Comparison of ENCODE assay signal across 8 cellular contexts in genomic region chr2:178193496-178193822, GRCh38. TPM values are rescaled to one million over a fixed set of nuclear protein-coding genes. Genes with fewer than 3 reads are reported as not detected.
DNase-seq lines count a peak whose midpoint lies in the region; ATAC-seq and TF ChIP-seq lines count a peak whose summit lies in the region.

No MANE protein-coding gene starts in this region.

- peaks cover 72% of the 10 kb centered on the region for H3K27me3 Mint-ChIP-seq in activated naive CD4-positive, alpha-beta T cell treated with anti-CD3 and anti-CD28 coated beads, Interleukin-2, amount 10 ng/mL, durations not matched to agents 7 days and 5 days

- 14% methylated on average over 10 of the region's 10 CpGs for WGBS in lower leg skin, 2 donors

- CTCF ChIA-PET in activated naive CD4-positive, alpha-beta T cell treated with anti-CD3 and anti-CD28 coated beads, Interleukin-2, amount 10 ng/mL, durations not matched to agents 7 days and 5 days (lab: Charles Lee): interaction anchor here (1.0 kb wide), 1 partner anchor 83 kb away, joined by 4 read pairs; no protein-coding TSS in a partner anchor

- peaks cover 9% of the 10 kb centered on the region for H3K4me1 Mint-ChIP-seq in activated naive CD4-positive, alpha-beta T cell treated with anti-CD3 and anti-CD28 coated beads, Interleukin-2, amount 10 ng/mL, durations not matched to agents 7 days and 5 days

- H3K4me3 ChIP-seq in ascending aorta (peak overlapping the region; percentile 84 to 96), lower leg skin (ENCODE audit: low read depth, poor library complexity, severe bottlenecking) (peak overlapping the region; percentile 83), upper lobe of right lung (peak overlapping the region; percentile 80)

- intact Hi-C loops in ascending aorta (cut with DNase I) (loop anchor here (5.0 kb wide), 4 partner anchors 66 to 289 kb away; partner anchors contain the start of gene PLEKHA3), lower leg skin (cut with DNase I; ENCODE audit: low total_unique reads) (no loop called here), upper lobe of right lung (cut with DNase I) (no loop called here)

- H3K36me3 ChIP-seq in ascending aorta: no peaks in the 10 kb centered on the region
- H3K36me3 ChIP-seq in upper lobe of right lung: no peaks in the 10 kb centered on the region

- TF ChIP-seq CTCF in ascending aorta (IDR thresholded peaks at IDR 0.05) (no peak), lower leg skin (IDR thresholded peaks at IDR 0.05) (peak in 1 of 3 donors; percentile 18), upper lobe of right lung (IDR thresholded peaks at IDR 0.05) (no peak)

- H3K9me3 ChIP-seq in ascending aorta: no peaks in the 10 kb centered on the region
- H3K9me3 ChIP-seq in upper lobe of right lung: no peaks in the 10 kb centered on the region

- peak overlapping the region; percentile 61 for H3K4me3 Mint-ChIP-seq in activated naive CD4-positive, alpha-beta T cell treated with anti-CD3 and anti-CD28 coated beads, Interleukin-2, amount 10 ng/mL, durations not matched to agents 7 days and 5 days

- peak overlapping the region; percentile 88 to 90 for H3K27ac ChIP-seq in ascending aorta
- peak overlapping the region; percentile 83 for H3K27ac ChIP-seq in upper lobe of right lung

- ATAC-seq in upper lobe of right lung: no peak
- no peak for ATAC-seq in HG02938 (IDR thresholded peaks at IDR 0.05; ENCODE audit: unreplicated experiment)
- no peak for ATAC-seq in GM19463 (IDR thresholded peaks at IDR 0.05; ENCODE audit: unreplicated experiment)

- H3K4me1 ChIP-seq in ascending aorta (peaks cover 0 to 7% of the 10 kb centered on the region in 2 donors), upper lobe of right lung (no peaks in the 10 kb centered on the region)

- H3K27me3 ChIP-seq in ascending aorta (no peaks in the 10 kb centered on the region), upper lobe of right lung (peaks cover 10% of the 10 kb centered on the region)

- H3K9me3 Mint-ChIP-seq in activated naive CD4-positive, alpha-beta T cell treated with anti-CD3 and anti-CD28 coated beads, Interleukin-2, amount 10 ng/mL, durations not matched to agents 7 days and 5 days: no peaks in the 10 kb centered on the region

- no peak for DNase-seq in activated naive CD4-positive, alpha-beta T cell treated with anti-CD3 and anti-CD28 coated beads, Interleukin-2, amount 10 ng/mL, durations not matched to agents 7 days and 5 days
- no peak for DNase-seq in activated naive CD4-positive, alpha-beta T cell treated with Interleukin-2 at 50 U/mL for 16 hours
- DNase-seq in ascending aorta (ENCODE audit: low spot score in 2 of 2) (no peak), lower leg skin (ENCODE audit: low spot score in 2 of 2) (no peak), upper lobe of right lung (no peak), DMS 273 treated with DMSO at 0.1 percent for 48 hours (lab: John Stamatoyannopoulos, UW) (no peak)

- no peaks in the 10 kb centered on the region for H3K36me3 Mint-ChIP-seq in activated naive CD4-positive, alpha-beta T cell treated with anti-CD3 and anti-CD28 coated beads, Interleukin-2, amount 10 ng/mL, durations not matched to agents 7 days and 5 days

- H3K27ac Mint-ChIP-seq in activated naive CD4-positive, alpha-beta T cell treated with anti-CD3 and anti-CD28 coated beads, Interleukin-2, amount 10 ng/mL, durations not matched to agents 7 days and 5 days: no peak overlapping the region

- TF ChIP-seq POLR2A in lower leg skin (IDR thresholded peaks at IDR 0.05): no peak

RNA-seq across cellular contexts. Expression of gene OSBPL6, which starts 0.9 kb away (rescaled TPM):
- total RNA-seq in ascending aorta: 1.4 TPM
- 10 to 100 TPM; 19.1 to 31.4 (median 21.6) TPM for total RNA-seq in lower leg skin
- 2.6 TPM for total RNA-seq in upper lobe of right lung
